Comparison of ENCODE assay signal across 1 cellular context in the genomic region with DNA sequence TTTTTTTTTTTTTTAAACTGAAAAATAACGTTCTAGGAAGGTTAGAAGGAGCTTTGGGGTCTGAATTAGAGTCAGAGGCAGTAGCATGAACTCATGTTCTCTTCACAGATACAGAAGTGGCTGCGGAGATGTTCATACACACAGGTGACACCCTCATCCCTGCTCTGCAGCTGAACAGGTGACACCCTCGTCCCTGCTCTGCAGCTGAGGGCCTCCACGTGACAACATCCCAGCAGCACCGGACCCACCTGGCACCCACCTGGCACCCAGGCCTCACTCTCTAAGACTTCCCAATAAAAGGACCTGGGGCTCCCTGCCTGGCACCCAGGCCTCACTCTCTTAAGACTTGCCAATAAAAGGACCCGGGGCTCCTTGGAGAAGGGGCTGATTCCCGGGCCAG.
TF ChIP-seq lines count a peak whose summit lies in the region.

No MANE protein-coding gene starts in this region.

TF ChIP-seq in liver, 16 proteins besides CTCF, POLR2A, EP300 and RAD21 (continued from another document):
- TF ChIP-seq, protein P1, sequence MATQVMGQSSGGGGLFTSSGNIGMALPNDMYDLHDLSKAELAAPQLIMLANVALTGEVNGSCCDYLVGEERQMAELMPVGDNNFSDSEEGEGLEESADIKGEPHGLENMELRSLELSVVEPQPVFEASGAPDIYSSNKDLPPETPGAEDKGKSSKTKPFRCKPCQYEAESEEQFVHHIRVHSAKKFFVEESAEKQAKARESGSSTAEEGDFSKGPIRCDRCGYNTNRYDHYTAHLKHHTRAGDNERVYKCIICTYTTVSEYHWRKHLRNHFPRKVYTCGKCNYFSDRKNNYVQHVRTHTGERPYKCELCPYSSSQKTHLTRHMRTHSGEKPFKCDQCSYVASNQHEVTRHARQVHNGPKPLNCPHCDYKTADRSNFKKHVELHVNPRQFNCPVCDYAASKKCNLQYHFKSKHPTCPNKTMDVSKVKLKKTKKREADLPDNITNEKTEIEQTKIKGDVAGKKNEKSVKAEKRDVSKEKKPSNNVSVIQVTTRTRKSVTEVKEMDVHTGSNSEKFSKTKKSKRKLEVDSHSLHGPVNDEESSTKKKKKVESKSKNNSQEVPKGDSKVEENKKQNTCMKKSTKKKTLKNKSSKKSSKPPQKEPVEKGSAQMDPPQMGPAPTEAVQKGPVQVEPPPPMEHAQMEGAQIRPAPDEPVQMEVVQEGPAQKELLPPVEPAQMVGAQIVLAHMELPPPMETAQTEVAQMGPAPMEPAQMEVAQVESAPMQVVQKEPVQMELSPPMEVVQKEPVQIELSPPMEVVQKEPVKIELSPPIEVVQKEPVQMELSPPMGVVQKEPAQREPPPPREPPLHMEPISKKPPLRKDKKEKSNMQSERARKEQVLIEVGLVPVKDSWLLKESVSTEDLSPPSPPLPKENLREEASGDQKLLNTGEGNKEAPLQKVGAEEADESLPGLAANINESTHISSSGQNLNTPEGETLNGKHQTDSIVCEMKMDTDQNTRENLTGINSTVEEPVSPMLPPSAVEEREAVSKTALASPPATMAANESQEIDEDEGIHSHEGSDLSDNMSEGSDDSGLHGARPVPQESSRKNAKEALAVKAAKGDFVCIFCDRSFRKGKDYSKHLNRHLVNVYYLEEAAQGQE (IDR thresholded peaks at IDR 0.05), result no peak
- TF ChIP-seq SP1 (IDR thresholded peaks at IDR 0.05) (no peak), EGR1 (IDR thresholded peaks at IDR 0.05; ENCODE audit: low read depth in 2 of 2) (no peak), JUND (IDR thresholded peaks at IDR 0.05) (no peak), FOXA2 (IDR thresholded peaks at IDR 0.05) (no peak), FOXA1 (IDR thresholded peaks at IDR 0.05) (no peak), HNF4A (conservative IDR thresholded peaks at IDR 0.05) (no peak)
- TF ChIP-seq, protein P2, sequence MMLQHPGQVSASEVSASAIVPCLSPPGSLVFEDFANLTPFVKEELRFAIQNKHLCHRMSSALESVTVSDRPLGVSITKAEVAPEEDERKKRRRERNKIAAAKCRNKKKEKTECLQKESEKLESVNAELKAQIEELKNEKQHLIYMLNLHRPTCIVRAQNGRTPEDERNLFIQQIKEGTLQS (IDR thresholded peaks at IDR 0.05), result no peak
- TF ChIP-seq, protein P3, sequence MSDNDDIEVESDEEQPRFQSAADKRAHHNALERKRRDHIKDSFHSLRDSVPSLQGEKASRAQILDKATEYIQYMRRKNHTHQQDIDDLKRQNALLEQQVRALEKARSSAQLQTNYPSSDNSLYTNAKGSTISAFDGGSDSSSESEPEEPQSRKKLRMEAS (IDR thresholded peaks at IDR 0.05), result no peak
- TF ChIP-seq, protein P4, sequence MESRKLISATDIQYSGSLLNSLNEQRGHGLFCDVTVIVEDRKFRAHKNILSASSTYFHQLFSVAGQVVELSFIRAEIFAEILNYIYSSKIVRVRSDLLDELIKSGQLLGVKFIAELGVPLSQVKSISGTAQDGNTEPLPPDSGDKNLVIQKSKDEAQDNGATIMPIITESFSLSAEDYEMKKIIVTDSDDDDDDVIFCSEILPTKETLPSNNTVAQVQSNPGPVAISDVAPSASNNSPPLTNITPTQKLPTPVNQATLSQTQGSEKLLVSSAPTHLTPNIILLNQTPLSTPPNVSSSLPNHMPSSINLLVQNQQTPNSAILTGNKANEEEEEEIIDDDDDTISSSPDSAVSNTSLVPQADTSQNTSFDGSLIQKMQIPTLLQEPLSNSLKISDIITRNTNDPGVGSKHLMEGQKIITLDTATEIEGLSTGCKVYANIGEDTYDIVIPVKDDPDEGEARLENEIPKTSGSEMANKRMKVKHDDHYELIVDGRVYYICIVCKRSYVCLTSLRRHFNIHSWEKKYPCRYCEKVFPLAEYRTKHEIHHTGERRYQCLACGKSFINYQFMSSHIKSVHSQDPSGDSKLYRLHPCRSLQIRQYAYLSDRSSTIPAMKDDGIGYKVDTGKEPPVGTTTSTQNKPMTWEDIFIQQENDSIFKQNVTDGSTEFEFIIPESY (IDR thresholded peaks at IDR 0.05), result no peak
